Comparison of ENCODE assay signal across 28 cellular contexts in the genomic region with DNA sequence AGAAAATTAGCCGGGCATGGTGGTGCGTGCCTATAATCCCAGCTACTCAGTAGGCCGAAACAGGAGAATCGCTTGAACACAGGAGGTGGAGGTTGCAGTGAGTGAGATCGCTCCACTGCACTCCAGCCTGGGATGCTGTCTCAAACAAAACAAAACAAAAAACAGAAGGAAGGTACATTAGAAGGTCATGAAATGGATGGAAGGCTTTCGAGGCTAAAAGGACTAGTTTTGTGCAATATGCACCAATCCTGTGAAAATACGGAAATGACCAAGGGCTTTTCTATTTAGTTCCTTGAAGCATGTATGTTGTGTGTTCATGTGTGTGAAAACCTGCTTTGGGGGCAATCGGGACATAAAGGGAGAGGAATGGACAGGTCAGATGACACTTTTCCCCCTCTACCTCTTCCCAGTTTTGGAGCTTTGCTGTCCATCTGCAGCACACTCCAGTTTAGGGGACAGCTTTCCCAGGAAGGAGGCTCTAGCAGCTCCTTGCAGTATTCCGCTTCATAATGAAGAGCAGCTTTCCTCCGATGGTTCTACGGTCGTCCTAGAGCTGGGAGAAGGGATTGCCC.
"Had no signal": no experiment of that assay in that cellular context is flagged by ENCODE, and none has a peak within 500 bp of the region (broad histone marks: within the 10 kb centered on the region; RNA-seq: fewer than 3 reads in every experiment).

No MANE protein-coding gene starts in this region.

- H3K27ac ChIP-seq: brain microvascular endothelial cell, SK-N-MC had no signal

- H3K9me3 ChIP-seq: MG63 had no signal

- H3K36me3 Mint-ChIP-seq: activated CD4-positive, alpha-beta memory T cell treated with anti-CD3 and anti-CD28 coated beads for 36 hours; activated naive CD8-positive, alpha-beta T cell; T-cell had no signal

- H3K4me3 ChIP-seq: MG63, SK-N-MC had no signal

- DNase-seq: activated CD4-positive, alpha-beta memory T cell treated with anti-CD3 and anti-CD28 coated beads for 36 hours; activated CD4-positive, alpha-beta T cell treated with anti-CD3 and anti-CD28 coated beads, Interleukin-2, amount 10 ng/mL, durations not matched to agents 7 days and 5 days; activated CD4-positive, CD25-positive, alpha-beta regulatory T cell; activated CD8-positive, alpha-beta memory T cell treated with anti-CD3 and anti-CD28 coated beads for 24 hours; activated effector memory CD4-positive, alpha-beta T cell treated with anti-CD3 and anti-CD28 coated beads, Interleukin-2, amount 50 U/mL, for 16 hours; activated naive CD4-positive, alpha-beta T cell treated with Interleukin-2 at 50 U/mL for 16 hours; activated T-cell treated with anti-CD3 and anti-CD28 coated beads, Interleukin-2, amount 50 U/mL, for 4 hours; brain microvascular endothelial cell; MG63; MV-4-11; NCI-H1092 treated with DMSO at 0.1 percent for 48 hours; NCI-H1417 treated with DMSO at 0.1 percent for 48 hours; NCI-H1694; NCI-H2029; NCI-H2107; NCI-H345; NCI-H510A; NCI-H526 treated with DMSO at 0.1 percent for 48 hours; NK-92 treated with Interleukin-12 subunit alpha and Interleukin-12 subunit beta, amount 100 ng/mL, for 24 hours; OCI-M1; SIG-M5; T-cell; T-helper 2 cell; T1000 had no signal

- FAIRE-seq: RCC 7860, TTC549 had no signal

- H3K27me3 Mint-ChIP-seq: activated CD4-positive, alpha-beta memory T cell treated with anti-CD3 and anti-CD28 coated beads for 36 hours; activated CD4-positive, alpha-beta T cell treated with anti-CD3 and anti-CD28 coated beads, Interleukin-2, amount 10 ng/mL, durations not matched to agents 7 days and 5 days; activated naive CD8-positive, alpha-beta T cell had no signal

- H3K4me3 Mint-ChIP-seq: activated CD4-positive, alpha-beta memory T cell treated with anti-CD3 and anti-CD28 coated beads for 36 hours; activated CD4-positive, alpha-beta T cell treated with anti-CD3 and anti-CD28 coated beads, Interleukin-2, amount 10 ng/mL, durations not matched to agents 7 days and 5 days; activated naive CD8-positive, alpha-beta T cell; activated T-cell treated with anti-CD3 and anti-CD28 coated beads, Interleukin-2, amount 50 U/mL, for 4 hours; T-cell had no signal

- H3K27ac Mint-ChIP-seq: activated CD4-positive, alpha-beta memory T cell treated with anti-CD3 and anti-CD28 coated beads for 36 hours; activated CD4-positive, alpha-beta T cell treated with anti-CD3 and anti-CD28 coated beads, Interleukin-2, amount 10 ng/mL, durations not matched to agents 7 days and 5 days; activated naive CD8-positive, alpha-beta T cell; T-cell had no signal

- H3K27me3 ChIP-seq: brain microvascular endothelial cell, MG63 had no signal

- H3K9me3 Mint-ChIP-seq: activated CD4-positive, alpha-beta memory T cell treated with anti-CD3 and anti-CD28 coated beads for 36 hours; activated CD4-positive, alpha-beta T cell treated with anti-CD3 and anti-CD28 coated beads, Interleukin-2, amount 10 ng/mL, durations not matched to agents 7 days and 5 days; activated T-cell treated with anti-CD3 and anti-CD28 coated beads, Interleukin-2, amount 50 U/mL, for 4 hours; T-cell had no signal

- ATAC-seq: activated T-cell treated with anti-CD3 and anti-CD28 coated beads, Interleukin-2, amount 50 U/mL, for 4 hours; T-cell had no signal
